Comparison of ENCODE assay signal across 8 cellular contexts in genomic region chr12:56487448-56488040, GRCh38. TPM values are rescaled to one million over a fixed set of nuclear protein-coding genes. Genes with fewer than 3 reads are reported as not detected.
DNase-seq lines count a peak whose midpoint lies in the region; ATAC-seq and TF ChIP-seq lines count a peak whose summit lies in the region.

No MANE protein-coding gene starts in this region.

- H3K27me3 Mint-ChIP-seq in activated CD4-positive, alpha-beta T cell treated with anti-CD3 and anti-CD28 coated beads, Interleukin-2, amount 10 ng/mL, durations not matched to agents 7 days and 5 days = peaks cover 50% of the 10 kb centered on the region
- peaks cover 9 to 21% (median 16%) of the 10 kb centered on the region in 3 donors for H3K27me3 Mint-ChIP-seq in naive B cell

- H3K4me3 Mint-ChIP-seq in activated CD4-positive, alpha-beta T cell treated with anti-CD3 and anti-CD28 coated beads, Interleukin-2, amount 10 ng/mL, durations not matched to agents 7 days and 5 days = peak overlapping the region; percentile 73
- peak overlapping the region; percentile 84 to 98 (median 95) for H3K4me3 Mint-ChIP-seq in naive B cell

- TF ChIP-seq CTCF in HL-60 (IDR thresholded peaks at IDR 0.05; ENCODE audit: insufficient read depth, low read length) (no peak), vagina (IDR thresholded peaks at IDR 0.05) (no peak)

- H3K27me3 ChIP-seq in HL-60 (ENCODE audit: insufficient read depth, poor library complexity, severe bottlenecking) (peaks cover 33% of the 10 kb centered on the region), vagina (no peaks in the 10 kb centered on the region)

- ATAC-seq in GM18868 (IDR thresholded peaks at IDR 0.05; ENCODE audit: unreplicated experiment) (peak; percentile 15), esophagus mucosa (peak; percentile 53), naive B cell (ENCODE audit: low read depth in 2 of 2) (peak; percentile 15 to 18), GM18867 (IDR thresholded peaks at IDR 0.05; ENCODE audit: unreplicated experiment) (no peak)

- H3K27ac Mint-ChIP-seq in activated CD4-positive, alpha-beta T cell treated with anti-CD3 and anti-CD28 coated beads, Interleukin-2, amount 10 ng/mL, durations not matched to agents 7 days and 5 days = peak overlapping the region; percentile 78
- H3K27ac Mint-ChIP-seq in naive B cell = peak overlapping the region in 5 of 6 donors; percentile 60 to 73 (median 67)

- H3K36me3 Mint-ChIP-seq in activated CD4-positive, alpha-beta T cell treated with anti-CD3 and anti-CD28 coated beads, Interleukin-2, amount 10 ng/mL, durations not matched to agents 7 days and 5 days (ENCODE audit: low read depth) = peaks cover 5% of the 10 kb centered on the region
- no peaks in the 10 kb centered on the region for H3K36me3 Mint-ChIP-seq in naive B cell

- H3K36me3 ChIP-seq in vagina = no peaks in the 10 kb centered on the region

- DNase-seq in AG20443 (ENCODE audit: low spot score) (peak; percentile 36), HL-60 (ENCODE audit: low read depth in 1 of 2, low spot score in 1 of 2) (no peak), naive B cell (peak; percentile 30), vagina (ENCODE audit: extremely low spot score in 2 of 2) (no peak)
- DNase-seq in activated CD4-positive, alpha-beta T cell treated with anti-CD3 and anti-CD28 coated beads, Interleukin-2, amount 10 ng/mL, durations not matched to agents 7 days and 5 days = peak; percentile 28

- intact Hi-C loops in vagina (cut with DNase I) = no loop called here

- H3K27ac ChIP-seq in HL-60 (replicated peaks) (no peak overlapping the region), vagina (peak overlapping the region; percentile 12)

- no peak for TF ChIP-seq POLR2A in vagina (IDR thresholded peaks at IDR 0.05)

- no peaks in the 10 kb centered on the region for H3K9me3 Mint-ChIP-seq in activated CD4-positive, alpha-beta T cell treated with anti-CD3 and anti-CD28 coated beads, Interleukin-2, amount 10 ng/mL, durations not matched to agents 7 days and 5 days
- peaks cover 0 to 2% (median 0%) of the 10 kb centered on the region in 7 donors for H3K9me3 Mint-ChIP-seq in naive B cell

- H3K4me1 ChIP-seq in vagina = peaks cover 19% of the 10 kb centered on the region

- peaks cover 17% of the 10 kb centered on the region for H3K4me1 Mint-ChIP-seq in activated CD4-positive, alpha-beta T cell treated with anti-CD3 and anti-CD28 coated beads, Interleukin-2, amount 10 ng/mL, durations not matched to agents 7 days and 5 days
- peaks cover 15 to 18% (median 15%) of the 10 kb centered on the region in 3 donors for H3K4me1 Mint-ChIP-seq in naive B cell

- H3K9me3 ChIP-seq in vagina = no peaks in the 10 kb centered on the region

- POLR2A ChIA-PET in activated CD4-positive, alpha-beta T cell treated with anti-CD3 and anti-CD28 coated beads, Interleukin-2, amount 10 ng/mL, durations not matched to agents 7 days and 5 days (lab: Charles Lee) = no interaction called here

- H3K4me3 ChIP-seq in HL-60 (replicated peaks; ENCODE audit: insufficient read depth, low read length) (peak overlapping the region; percentile 23), vagina (peak overlapping the region; percentile 59 to 68)

- CTCF ChIA-PET in activated CD4-positive, alpha-beta T cell treated with anti-CD3 and anti-CD28 coated beads, Interleukin-2, amount 10 ng/mL, durations not matched to agents 7 days and 5 days (lab: Charles Lee) = interaction anchor here (1.0 to 1.3 kb wide), 2 partner anchors 18 to 27 kb away, joined by 3 read pairs; no protein-coding TSS in a partner anchor

RNA-seq across cellular contexts. Expression of gene GLS2, which starts 0.4 kb away (rescaled TPM):
- 1 to 10 TPM; 1.1 to 1.9 TPM for total RNA-seq in activated CD4-positive, alpha-beta T cell treated with anti-CD3 and anti-CD28 coated beads, Interleukin-2, amount 10 ng/mL, durations not matched to agents 7 days and 5 days
- total RNA-seq in esophagus mucosa = 2.6 TPM
- 1 to 10 TPM in 3 of 6 donors, under 1 TPM in 2, not detected in 1; 0.95 to 1.9 (median 1.6) TPM for polyA plus RNA-seq in naive B cell (ENCODE audit: low read depth in 6 of 6)
- total RNA-seq in vagina = 5.2 TPM

RNA-seq across cellular contexts. Expression of gene SPRYD4, which starts 19.2 kb away (rescaled TPM):
- total RNA-seq in activated CD4-positive, alpha-beta T cell treated with anti-CD3 and anti-CD28 coated beads, Interleukin-2, amount 10 ng/mL, durations not matched to agents 7 days and 5 days = 1 to 10 TPM; 3.8 to 3.9 TPM
- total RNA-seq in esophagus mucosa = 3.2 TPM
- 1 to 10 TPM in 5 of 6 donors, under 1 TPM in 1; 0.59 to 2.6 (median 2.0) TPM for polyA plus RNA-seq in naive B cell (ENCODE audit: low read depth in 6 of 6)
- 1.7 TPM for total RNA-seq in vagina

RNA-seq across cellular contexts. Expression of gene MIP, which starts 33.1 kb away (rescaled TPM):
- total RNA-seq in activated CD4-positive, alpha-beta T cell treated with anti-CD3 and anti-CD28 coated beads, Interleukin-2, amount 10 ng/mL, durations not matched to agents 7 days and 5 days = not detected
- not detected for total RNA-seq in esophagus mucosa
- polyA plus RNA-seq in naive B cell (ENCODE audit: low read depth in 6 of 6) = not detected
- not detected for total RNA-seq in vagina

RNA-seq across cellular contexts. Expression of gene RBMS2, which starts 34.1 kb away (rescaled TPM):
- total RNA-seq in activated CD4-positive, alpha-beta T cell treated with anti-CD3 and anti-CD28 coated beads, Interleukin-2, amount 10 ng/mL, durations not matched to agents 7 days and 5 days = 1 to 10 TPM; 4.5 to 6.0 TPM
- total RNA-seq in esophagus mucosa (11.3 TPM), vagina (20.6 TPM)
- polyA plus RNA-seq in naive B cell (ENCODE audit: low read depth in 6 of 6) = 1 to 10 TPM in 1 of 6 donors, under 1 TPM in 5; 0.03 to 6.0 (median 0.54) TPM

RNA-seq across cellular contexts. Expression of gene TIMELESS, which starts 38.3 kb away (rescaled TPM):
- total RNA-seq in activated CD4-positive, alpha-beta T cell treated with anti-CD3 and anti-CD28 coated beads, Interleukin-2, amount 10 ng/mL, durations not matched to agents 7 days and 5 days = 10 to 100 TPM; 59.5 to 63.6 TPM
- total RNA-seq in esophagus mucosa = 10.5 TPM
- 10 to 100 TPM; 16.8 to 30.5 (median 25.8) TPM for polyA plus RNA-seq in naive B cell (ENCODE audit: low read depth in 6 of 6)
- total RNA-seq in vagina = 6.1 TPM

Comparison
In these comparisons a context has a peak if more than half of its experiments do, and no peak if none do; other contexts are left out.
1. DNase-seq: peak in AG20443 (single experiment), activated CD4-positive, alpha-beta T cell treated with anti-CD3 and anti-CD28 coated beads, Interleukin-2, amount 10 ng/mL, durations not matched to agents 7 days and 5 days (single experiment) and naive B cell (single experiment); none in HL-60 (0 of 2) and vagina (0 of 2).